Comparison of ENCODE assay signal across 32 cellular contexts in genomic region chr4:5374994-5375393, GRCh38.
"Had no signal": no experiment of that assay in that cellular context is flagged by ENCODE, and none has a peak within 500 bp of the region (broad histone marks: within the 10 kb centered on the region; RNA-seq: fewer than 3 reads in every experiment).

No MANE protein-coding gene starts in this region.

- H3K27me3 Mint-ChIP-seq: activated B cell treated with CpG ODN at 0.5 μM for 24 hours; activated CD8-positive, alpha-beta T cell treated with anti-CD3 and anti-CD28 coated beads for 36 hours; activated naive CD8-positive, alpha-beta T cell treated with anti-CD3 and anti-CD28 coated beads, Interleukin-2, amount 10 ng/mL, durations not matched to agents 7 days and 5 days had no signal

- H3K4me3 Mint-ChIP-seq: activated B cell treated with CpG ODN at 0.5 μM for 24 hours; activated CD8-positive, alpha-beta T cell treated with anti-CD3 and anti-CD28 coated beads for 36 hours; activated naive CD8-positive, alpha-beta T cell treated with anti-CD3 and anti-CD28 coated beads, Interleukin-2, amount 10 ng/mL, durations not matched to agents 7 days and 5 days; activated T-cell treated with anti-CD3 and anti-CD28 coated beads, Interleukin-2, amount 50 U/mL, for 72 hours; activated T-helper 17 cell treated with anti-CD3 and anti-CD28 coated beads, Interleukin-2, amount 50 U/mL, for 72 hours; central memory CD8-positive, alpha-beta T cell had no signal

- H3K4me1 Mint-ChIP-seq: activated B cell treated with CpG ODN at 0.5 μM for 24 hours; activated naive CD8-positive, alpha-beta T cell treated with anti-CD3 and anti-CD28 coated beads, Interleukin-2, amount 10 ng/mL, durations not matched to agents 7 days and 5 days; activated T-helper 17 cell treated with anti-CD3 and anti-CD28 coated beads, Interleukin-2, amount 50 U/mL, for 72 hours; central memory CD8-positive, alpha-beta T cell had no signal

- DNase-seq: activated B cell treated with CpG ODN at 0.5 μM for 24 hours; activated CD4-positive, alpha-beta T cell treated with anti-CD3 and anti-CD28 coated beads for 48 hours; activated CD4-positive, alpha-beta T cell treated with anti-CD3 and anti-CD28 coated beads, Interleukin-2, amount 50 U/mL, for 4 hours; activated CD4-positive, CD25-positive, alpha-beta regulatory T cell treated with anti-CD3 and anti-CD28 coated beads, Interleukin-2, amount 50 U/mL, for 72 hours; activated CD8-positive, alpha-beta T cell treated with anti-CD3 and anti-CD28 coated beads for 36 hours; activated effector memory CD4-positive, alpha-beta T cell treated with anti-CD3 and anti-CD28 coated beads, Interleukin-2, amount 50 U/mL, for 16 hours; activated naive CD4-positive, alpha-beta T cell; activated naive CD4-positive, alpha-beta T cell treated with anti-CD3 and anti-CD28 coated beads, Interleukin-2, amount 50 U/mL, for 16 hours; activated naive CD8-positive, alpha-beta T cell treated with anti-CD3 and anti-CD28 coated beads, Interleukin-2, amount 10 ng/mL, durations not matched to agents 7 days and 5 days; activated T-cell treated with anti-CD3 and anti-CD28 coated beads, Interleukin-2, amount 50 U/mL, for 1 hour; activated T-cell treated with anti-CD3 and anti-CD28 coated beads, Interleukin-2, amount 50 U/mL, for 72 hours; amygdala; NCI-H1048; NCI-H1105 treated with DMSO at 0.1 percent for 48 hours; NCI-H1436; NCI-H1694 treated with DMSO at 0.1 percent for 48 hours; NCI-H2029; NCI-H345; NCI-H524 treated with DMSO at 0.1 percent for 48 hours; Peyer's patch; SIG-M5; SW 1271; T-helper 1 cell; T-helper 2 cell; T-helper 9 cell had no signal

- H3K9me3 ChIP-seq: ascending aorta, Peyer's patch had no signal

- H3K27me3 ChIP-seq: ascending aorta, cardiac muscle cell, Peyer's patch had no signal

- H3K36me3 Mint-ChIP-seq: activated naive CD8-positive, alpha-beta T cell treated with anti-CD3 and anti-CD28 coated beads, Interleukin-2, amount 10 ng/mL, durations not matched to agents 7 days and 5 days had no signal

- H3K4me3 ChIP-seq: ascending aorta, cardiac muscle cell, Peyer's patch had no signal

- H3K36me3 ChIP-seq: ascending aorta, cardiac muscle cell, Peyer's patch had no signal

- ATAC-seq: activated CD8-positive, alpha-beta T cell treated with anti-CD3 and anti-CD28 coated beads for 36 hours; activated T-cell treated with anti-CD3 and anti-CD28 coated beads, Interleukin-2, amount 50 U/mL, for 72 hours; activated T-helper 17 cell treated with anti-CD3 and anti-CD28 coated beads, Interleukin-2, amount 50 U/mL, for 72 hours; Right ventricle myocardium inferior had no signal

- H3K27ac ChIP-seq: ascending aorta, cardiac muscle cell, Peyer's patch, RWPE1, VCaP had no signal

- H3K27ac Mint-ChIP-seq: activated B cell treated with CpG ODN at 0.5 μM for 24 hours; activated CD8-positive, alpha-beta T cell treated with anti-CD3 and anti-CD28 coated beads for 36 hours; activated naive CD8-positive, alpha-beta T cell treated with anti-CD3 and anti-CD28 coated beads, Interleukin-2, amount 10 ng/mL, durations not matched to agents 7 days and 5 days; activated T-cell treated with anti-CD3 and anti-CD28 coated beads, Interleukin-2, amount 50 U/mL, for 72 hours; activated T-helper 17 cell treated with anti-CD3 and anti-CD28 coated beads, Interleukin-2, amount 50 U/mL, for 72 hours had no signal

- H3K4me1 ChIP-seq: ascending aorta, Peyer's patch had no signal
